In genomic region chr4:15444276-15444675, GRCh38 we compare ENCODE assay signal across 28 cellular contexts. TPM values are rescaled to one million over a fixed set of nuclear protein-coding genes. Genes with fewer than 3 reads are reported as not detected.
"Had no signal": no experiment of that assay in that cellular context is flagged by ENCODE, and none has a peak within 500 bp of the region (broad histone marks: within the 10 kb centered on the region; RNA-seq: fewer than 3 reads in every experiment).

No MANE protein-coding gene starts in this region.

- H3K4me1 ChIP-seq: left lung, lower lobe of right lung, right atrium auricular region, right lobe of liver, stomach, testis, transverse colon, uterus had no signal

- H3K4me3 ChIP-seq: left lung, lower lobe of right lung, ovary, right atrium auricular region, right lobe of liver, smooth muscle cell, stomach, testis, thyroid gland, transverse colon, uterus had no signal

- H3K27me3 ChIP-seq: left lung, ovary, right atrium auricular region, right lobe of liver, stomach, testis, thyroid gland, transverse colon, uterus had no signal

- ATAC-seq: left colon; left lung; lower lobe of right lung; natural killer cell treated with Interleukin-12 subunit alpha and Interleukin-12 subunit beta and Interleukin-15 and Interleukin-18, amount 100 ng/mL, for 72 hours; stimulated activated memory B cell treated with anti-CD40 and anti-IgM and Interleukin-4, amounts not matched to agents 10 μg/mL and 1 μg/mL and 100 μg/mL, for 72 hours; stimulated activated naive CD8-positive, alpha-beta T cell treated with anti-CD3 and anti-CD28 coated beads, Interleukin-15, Interleukin-2, amounts not matched to agents 100 U/mL and 50 U/mL, for 24 hours had no signal

- H3K4me1 Mint-ChIP-seq: immature natural killer cell; stimulated activated memory B cell treated with anti-CD40 and anti-IgM and Interleukin-4, amounts not matched to agents 10 μg/mL and 1 μg/mL and 100 μg/mL, for 72 hours had no signal

- H3K9me3 ChIP-seq: left lung, lower lobe of right lung, ovary, right atrium auricular region, right lobe of liver, stomach, testis, thyroid gland, transverse colon, uterus had no signal

- H3K4me3 Mint-ChIP-seq: immature natural killer cell; mesothelial cell of epicardium; naive B cell; natural killer cell treated with Interleukin-12 subunit alpha and Interleukin-12 subunit beta and Interleukin-15 and Interleukin-18, amount 100 ng/mL, for 72 hours; stimulated activated memory B cell treated with anti-CD40 and anti-IgM and Interleukin-4, amounts not matched to agents 10 μg/mL and 1 μg/mL and 100 μg/mL, for 72 hours had no signal

- H3K36me3 ChIP-seq: left lung, lower lobe of right lung, ovary, right atrium auricular region, right lobe of liver, thyroid gland, transverse colon, uterus had no signal

- DNase-seq: hypothalamus; immature natural killer cell; kidney; left colon; lower lobe of right lung; mesendoderm; naive B cell; ovary; right lobe of liver; stimulated activated CD4-positive, alpha-beta T cell treated with anti-CD3 and anti-CD28 coated beads, Interleukin-1b, Interleukin-23, amount 100 ng/mL, for 48 hours; stimulated activated CD4-positive, alpha-beta T cell treated with anti-CD3 and anti-CD28 coated beads, Interleukin-2, amount 100 ng/mL, for 48 hours; stimulated activated CD4-positive, alpha-beta T cell treated with anti-CD3 and anti-CD28 coated beads, Interleukin-4, amount 100 ng/mL, for 4 hours; stimulated activated CD8-positive, alpha-beta memory T cell treated with anti-CD3 and anti-CD28 coated beads, Interleukin-4, amount 100 ng/mL, for 48 hours; stimulated activated naive CD8-positive, alpha-beta T cell treated with anti-CD3 and anti-CD28 coated beads, Interleukin-15, Interleukin-2, amounts not matched to agents 100 U/mL and 50 U/mL, for 24 hours; stomach; testis; thyroid gland; transverse colon; uterus had no signal

- H3K36me3 Mint-ChIP-seq: naive B cell; natural killer cell treated with Interleukin-12 subunit alpha and Interleukin-12 subunit beta and Interleukin-15 and Interleukin-18, amount 100 ng/mL, for 72 hours; stimulated activated memory B cell treated with anti-CD40 and anti-IgM and Interleukin-4, amounts not matched to agents 10 μg/mL and 1 μg/mL and 100 μg/mL, for 72 hours had no signal

- H3K27me3 Mint-ChIP-seq: natural killer cell treated with Interleukin-12 subunit alpha and Interleukin-12 subunit beta and Interleukin-15 and Interleukin-18, amount 100 ng/mL, for 72 hours; progenitor cell of endocrine pancreas; stimulated activated memory B cell treated with anti-CD40 and anti-IgM and Interleukin-4, amounts not matched to agents 10 μg/mL and 1 μg/mL and 100 μg/mL, for 72 hours had no signal

- H3K9me3 Mint-ChIP-seq: immature natural killer cell; natural killer cell treated with Interleukin-12 subunit alpha and Interleukin-12 subunit beta and Interleukin-15 and Interleukin-18, amount 100 ng/mL, for 72 hours had no signal

- H3K27ac ChIP-seq: left lung, lower lobe of right lung, ovary, right atrium auricular region, right lobe of liver, stomach, testis, thyroid gland, transverse colon, uterus had no signal

- H3K27ac Mint-ChIP-seq: immature natural killer cell; naive B cell; natural killer cell treated with Interleukin-12 subunit alpha and Interleukin-12 subunit beta and Interleukin-15 and Interleukin-18, amount 100 ng/mL, for 72 hours; progenitor cell of endocrine pancreas; stimulated activated memory B cell treated with anti-CD40 and anti-IgM and Interleukin-4, amounts not matched to agents 10 μg/mL and 1 μg/mL and 100 μg/mL, for 72 hours had no signal

RNA-seq across cellular contexts. Expression of gene C1QTNF7, which starts 16.4 kb away (rescaled TPM):
- total RNA-seq: mammary epithelial cell; natural killer cell treated with Interleukin-12 subunit alpha and Interleukin-12 subunit beta and Interleukin-15 and Interleukin-18, amount 100 ng/mL, for 72 hours; progenitor cell of endocrine pancreas; renal cortical epithelial cell had no signal

RNA-seq across cellular contexts. Expression of gene CC2D2A, which starts 25.4 kb away (rescaled TPM):
- total RNA-seq: natural killer cell treated with Interleukin-12 subunit alpha and Interleukin-12 subunit beta and Interleukin-15 and Interleukin-18, amount 100 ng/mL, for 72 hours had no signal
